Comparison of ENCODE assay signal across 9 cellular contexts in the genomic region with DNA sequence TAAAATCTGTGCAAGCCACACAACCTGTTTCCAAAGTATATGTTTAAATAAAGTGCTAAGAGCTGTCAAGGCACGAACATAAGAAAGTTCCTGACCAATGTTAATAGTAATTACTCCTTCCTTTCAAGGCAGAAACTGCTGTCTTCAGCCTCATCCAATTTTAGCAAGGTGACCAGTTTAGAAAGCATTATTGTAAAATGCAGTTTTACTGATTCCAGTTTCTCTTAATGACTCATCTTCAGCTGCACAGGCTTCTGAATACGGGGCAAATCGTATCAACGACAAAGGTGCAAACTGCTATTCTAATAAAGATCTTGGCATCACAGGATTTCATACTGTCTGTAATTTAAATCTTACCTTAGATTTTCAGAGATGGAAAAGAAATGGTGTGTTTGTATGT.
DNase-seq lines count a peak whose midpoint lies in the region; ATAC-seq, FAIRE-seq and TF ChIP-seq lines count a peak whose summit lies in the region.
"Had no signal": no experiment of that assay in that cellular context is flagged by ENCODE, and none has a peak within 500 bp of the region (broad histone marks: within the 10 kb centered on the region; RNA-seq: fewer than 3 reads in every experiment).

No MANE protein-coding gene starts in this region.

- no peak overlapping the region for H4K91ac ChIP-seq in H1 (replicated peaks; ENCODE audit: insufficient read length, low read length)

- H3K23me2 ChIP-seq in H1 (ENCODE audit: low read depth, low read length), result no peaks in the 10 kb centered on the region

- H4K5ac ChIP-seq in H1 (ENCODE audit: insufficient read length, low read depth, low read length), result no peak overlapping the region

- TF ChIP-seq CTCF in H1 (IDR thresholded peaks at IDR 0.05; ENCODE audit: control extremely low read depth in 1 of 3, insufficient read depth in 1 of 3, low read depth in 1 of 3, low read length in 3 of 3), result no peak
- TF ChIP-seq CTCF in GM13977 (IDR thresholded peaks at IDR 0.05; ENCODE audit: extremely low read depth, insufficient read depth, missing control alignments), result no peak

- POLR2A ChIA-PET in H1 (lab: Charles Lee; ENCODE audit: partially characterized antibody), result no interaction called here

- H3K56ac ChIP-seq in H1 (replicated peaks; ENCODE audit: insufficient read length, low read depth, low read length), result no peak overlapping the region

- H2BK12ac ChIP-seq in H1 (ENCODE audit: low read depth, low read length), result no peak overlapping the region

- no peak overlapping the region for H2BK20ac ChIP-seq in H1 (ENCODE audit: low read length)

- H3K4me1 ChIP-seq in H1 (replicated peaks in 1 of 4; ENCODE audit: control insufficient read depth in 3 of 4, insufficient read depth in 4 of 4, low read length in 3 of 4), result peaks cover 0 to 7% (median 1%) of the 10 kb centered on the region in 4 experiments; a peak in 1 of 7 replicates

- no peak overlapping the region for H3K4me2 ChIP-seq in H1 (ENCODE audit: insufficient read depth in 1 of 2, low read depth in 2 of 2, low read length in 2 of 2)

- no peak overlapping the region for H2AK5ac ChIP-seq in H1 (ENCODE audit: low read depth, low read length)

- TF ChIP-seq RAD21 in H1 (IDR thresholded peaks at IDR 0.05 in 1 of 2, conservative IDR thresholded peaks at IDR 0.05 in 1 of 2; ENCODE audit: low read depth in 2 of 2, low read length in 2 of 2), result no peak

- ATAC-seq in GM18519 (IDR thresholded peaks at IDR 0.05; ENCODE audit: low FRiP score, unreplicated experiment) (peak; percentile 90), GM21423 (IDR thresholded peaks at IDR 0.05; ENCODE audit: unreplicated experiment) (peak; percentile 76), HG03103 (IDR thresholded peaks at IDR 0.05; ENCODE audit: low read depth, unreplicated experiment) (peak; percentile 86)

- H3K4me3 ChIP-seq in H1 (ENCODE audit: extremely low read depth in 1 of 4, insufficient read depth in 2 of 4, low read depth in 3 of 4, low read length in 4 of 4), result no peak overlapping the region
- no peak overlapping the region for H3K4me3 ChIP-seq in H7 (ENCODE audit: insufficient read depth, low read depth, low read length)

- no peak overlapping the region for H4K8ac ChIP-seq in H1 (ENCODE audit: extremely low read depth, insufficient read depth, low read length)

- no peak overlapping the region for H3K9ac ChIP-seq in H1 (replicated peaks in 1 of 4; ENCODE audit: extremely low read depth in 1 of 4, low read depth in 3 of 4, low read length in 3 of 4)

- in situ Hi-C loops in GM13977 (cut with MboI; ENCODE audit: low pct_unique_long_range_greater_than_20kb, low sequenced_read_pairs, unreplicated experiment), result no loop called here

- TF ChIP-seq EP300 in H1 (IDR thresholded peaks at IDR 0.05; ENCODE audit: borderline replicate concordance in 1 of 2, low read depth in 2 of 2, low read length in 2 of 2), result no peak

- peaks cover 0 to 2% of the 10 kb centered on the region in 2 experiments for H4K20me1 ChIP-seq in H1 (replicated peaks in 1 of 2; ENCODE audit: control insufficient read depth in 1 of 2, insufficient read depth in 2 of 2, low read length in 2 of 2)

- no peak overlapping the region for H2BK15ac ChIP-seq in H1 (ENCODE audit: low read length)

- H3K27ac ChIP-seq in H1 (ENCODE audit: low read depth, low read length), result no peak overlapping the region

- H3K18ac ChIP-seq in H1 (ENCODE audit: extremely low read depth, low read length), result no peak overlapping the region

- H3K4ac ChIP-seq in H1 (replicated peaks; ENCODE audit: insufficient read length, low read depth, low read length), result no peak overlapping the region

- H3K79me1 ChIP-seq in H1 (ENCODE audit: low read depth, low read length), result no peaks in the 10 kb centered on the region

- FAIRE-seq in H1 (lab: Jason Lieb, UNC), result no peak

- H3K27me3 ChIP-seq in H1 (replicated peaks in 1 of 4; ENCODE audit: control insufficient read depth in 3 of 4, extremely low read depth in 1 of 4, insufficient read depth in 3 of 4, low read length in 3 of 4) (no peaks in the 10 kb centered on the region), H7 (ENCODE audit: control insufficient read depth, insufficient read depth, low read length) (no peaks in the 10 kb centered on the region)

- no peak overlapping the region for H2BK5ac ChIP-seq in H1 (ENCODE audit: low read depth, low read length)

- no peak overlapping the region for H3K23ac ChIP-seq in H1 (ENCODE audit: insufficient read length)

- no peak overlapping the region for H3K14ac ChIP-seq in H1 (ENCODE audit: insufficient read length)

- TF ChIP-seq POLR2A in H1 (IDR thresholded peaks at IDR 0.05; ENCODE audit: control extremely low read depth in 1 of 2, low read depth in 2 of 2, low read length in 2 of 2), result no peak

- H3K36me3 ChIP-seq in H1 (ENCODE audit: control insufficient read depth in 2 of 4, insufficient read depth in 4 of 4, low read length in 3 of 4), result no peaks in the 10 kb centered on the region
- no peaks in the 10 kb centered on the region for H3K36me3 ChIP-seq in H7 (replicated peaks; ENCODE audit: control insufficient read depth, insufficient read depth, low read length)

- no peak for DNase-seq in H1 (ENCODE audit: low read depth in 1 of 2, low spot score in 2 of 2)
- no peak for DNase-seq in SKM-1 (lab: John Stamatoyannopoulos, UW; ENCODE audit: unreplicated experiment)
- no peak for DNase-seq in H7
- DNase-seq in GM13977 (ENCODE audit: low spot score), result no peak
- no peak for DNase-seq in effector CD4-positive, alpha-beta T cell
- DNase-seq: amygdala had no signal

- WGBS in H1 (ENCODE audit: extremely low coverage in 1 of 2, insufficient coverage in 1 of 2, insufficient read length in 1 of 2, insufficient replicate concordance in 2 of 2, low coverage in 1 of 2, low lambda C conversion rate in 2 of 2, missing lambda C conversion rate in 1 of 2), 2 experiments, result 87% methylated on average over 4 of the region's 4 CpGs; no CpG with 5 or more reads in 1 of the 2 experiments

- H2BK120ac ChIP-seq in H1 (replicated peaks; ENCODE audit: low read depth, low read length), result peak overlapping the region; percentile 41

- no peaks in the 10 kb centered on the region for H3K9me3 ChIP-seq in H1 (ENCODE audit: insufficient read depth in 2 of 2, low read depth in 1 of 2, low read length in 1 of 2)

- H3K79me2 ChIP-seq in H1 (ENCODE audit: control insufficient read depth in 1 of 2, insufficient read depth in 2 of 2, low read length in 2 of 2), result peaks cover 0 to 62% of the 10 kb centered on the region in 2 experiments; a peak in 2 of 4 replicates

- CTCF ChIA-PET in H1 (lab: Charles Lee; ENCODE audit: partially characterized antibody), result no interaction called here

- H2AFZ ChIP-seq in H1 (ENCODE audit: low read length), result no peak overlapping the region

TF ChIP-seq in H1, 55 proteins besides CTCF, POLR2A, EP300 and RAD21 (continues in another document):
- TF ChIP-seq YY1 (IDR thresholded peaks at IDR 0.05; ENCODE audit: low read depth, low read length), result no peak
- no peak for TF ChIP-seq TBP (IDR thresholded peaks at IDR 0.05; ENCODE audit: low read depth, low read length)
- no peak for TF ChIP-seq GABPA (IDR thresholded peaks at IDR 0.05; ENCODE audit: borderline replicate concordance, insufficient read depth, low read length)
